In genomic region chr7:100892364-100893317, GRCh38 we compare ENCODE assay signal across 1 cellular context.
TF ChIP-seq lines count a peak whose summit lies in the region.

No MANE protein-coding gene starts in this region.

TF ChIP-seq in WTC11, 78 proteins besides CTCF, POLR2A, EP300 and RAD21 (continued from another document):
- no peak for TF ChIP-seq ZNF281 (CRISPR knock-in tag; IDR thresholded peaks at IDR 0.05)
- TF ChIP-seq SMAD3 (CRISPR knock-in tag; IDR thresholded peaks at IDR 0.05; ENCODE audit: borderline replicate concordance), result no peak
